ENCODE assay signal across 8 cellular contexts in genomic region chr10:63713191-63714144, GRCh38.
DNase-seq lines count a peak whose midpoint lies in the region; ATAC-seq and TF ChIP-seq lines count a peak whose summit lies in the region.

No MANE protein-coding gene starts in this region.

- no peaks in the 10 kb centered on the region for H3K27me3 Mint-ChIP-seq in activated CD4-positive, alpha-beta T cell treated with anti-CD3 and anti-CD28 coated beads, Interleukin-2, amount 10 ng/mL, durations not matched to agents 24 days and 14 days
- no peaks in the 10 kb centered on the region for H3K27me3 Mint-ChIP-seq in activated CD8-positive, alpha-beta memory T cell treated with anti-CD3 and anti-CD28 coated beads, Interleukin-2, amount 10 ng/mL, durations not matched to agents 7 days and 5 days
- peaks cover 8% of the 10 kb centered on the region for H3K27me3 Mint-ChIP-seq in stimulated activated naive CD8-positive, alpha-beta T cell treated with anti-CD3 and anti-CD28 coated beads, Interleukin-15, amount 100 ng/mL, for 72 hours

- WGBS in psoas muscle, 3 donors, result 49 to 56% (median 54%) methylated on average over 7 of the region's 7 CpGs

- intact Hi-C loops in head of caudate nucleus (cut with DNase I) (no loop called here), psoas muscle (cut with DNase I) (loop anchor here (2.0 to 10.0 kb wide), 7 partner anchors 43 to 496 kb away; partner anchors contain the start of genes JMJD1C (in 2 of the 2) and REEP3 (in 1 of the 2))
- intact Hi-C loops in activated CD4-positive, alpha-beta T cell treated with anti-CD3 and anti-CD28 coated beads, Interleukin-2, amount 10 ng/mL, durations not matched to agents 24 days and 14 days (cut with micrococcal nuclease), result loop anchor here (10.0 kb wide), 2 partner anchors 359 to 1279 kb away; no protein-coding TSS in a partner anchor

- peaks cover 16% of the 10 kb centered on the region for H3K4me1 ChIP-seq in HAP-1
- peaks cover 41% of the 10 kb centered on the region for H3K4me1 ChIP-seq in psoas muscle
- H3K4me1 ChIP-seq in effector memory CD4-positive, alpha-beta T cell (ENCODE audit: control insufficient read depth, insufficient read depth, low read length, poor library complexity, severe bottlenecking), result no peaks in the 10 kb centered on the region

- no peaks in the 10 kb centered on the region for H3K36me3 Mint-ChIP-seq in activated CD4-positive, alpha-beta T cell treated with anti-CD3 and anti-CD28 coated beads, Interleukin-2, amount 10 ng/mL, durations not matched to agents 24 days and 14 days (ENCODE audit: low read depth)
- no peaks in the 10 kb centered on the region for H3K36me3 Mint-ChIP-seq in activated CD8-positive, alpha-beta memory T cell treated with anti-CD3 and anti-CD28 coated beads, Interleukin-2, amount 10 ng/mL, durations not matched to agents 7 days and 5 days

- H3K4me3 ChIP-seq in HAP-1 (no peak overlapping the region), psoas muscle (no peak overlapping the region)
- no peak overlapping the region for H3K4me3 ChIP-seq in effector memory CD4-positive, alpha-beta T cell (ENCODE audit: insufficient read depth, low read depth, low read length, poor library complexity, severe bottlenecking)

- H3K9me3 ChIP-seq in HAP-1 (no peaks in the 10 kb centered on the region), psoas muscle (no peaks in the 10 kb centered on the region)
- no peaks in the 10 kb centered on the region for H3K9me3 ChIP-seq in effector memory CD4-positive, alpha-beta T cell (ENCODE audit: control insufficient read depth, low read length)

- no peak overlapping the region for H3K27ac Mint-ChIP-seq in activated CD4-positive, alpha-beta T cell treated with anti-CD3 and anti-CD28 coated beads, Interleukin-2, amount 10 ng/mL, durations not matched to agents 24 days and 14 days
- no peak overlapping the region for H3K27ac Mint-ChIP-seq in activated CD8-positive, alpha-beta memory T cell treated with anti-CD3 and anti-CD28 coated beads, Interleukin-2, amount 10 ng/mL, durations not matched to agents 7 days and 5 days
- no peak overlapping the region for H3K27ac Mint-ChIP-seq in stimulated activated naive CD8-positive, alpha-beta T cell treated with anti-CD3 and anti-CD28 coated beads, Interleukin-15, amount 100 ng/mL, for 72 hours

- H3K9me3 Mint-ChIP-seq in activated CD4-positive, alpha-beta T cell treated with anti-CD3 and anti-CD28 coated beads, Interleukin-2, amount 10 ng/mL, durations not matched to agents 24 days and 14 days, result no peaks in the 10 kb centered on the region
- H3K9me3 Mint-ChIP-seq in activated CD8-positive, alpha-beta memory T cell treated with anti-CD3 and anti-CD28 coated beads, Interleukin-2, amount 10 ng/mL, durations not matched to agents 7 days and 5 days (ENCODE audit: low read depth), result no peaks in the 10 kb centered on the region
- H3K9me3 Mint-ChIP-seq in stimulated activated naive CD8-positive, alpha-beta T cell treated with anti-CD3 and anti-CD28 coated beads, Interleukin-15, amount 100 ng/mL, for 72 hours, result peaks cover 0 to 4% of the 10 kb centered on the region in 2 donors

- H3K36me3 ChIP-seq in HAP-1 (replicated peaks), result no peaks in the 10 kb centered on the region
- H3K36me3 ChIP-seq in psoas muscle (ENCODE audit: insufficient read depth in 1 of 2, low read depth in 1 of 2), result no peaks in the 10 kb centered on the region
- H3K36me3 ChIP-seq in effector memory CD4-positive, alpha-beta T cell (ENCODE audit: control insufficient read depth, insufficient read depth, low read length), result no peaks in the 10 kb centered on the region

- ATAC-seq in psoas muscle, result no peak
- no peak for ATAC-seq in activated CD8-positive, alpha-beta memory T cell treated with anti-CD3 and anti-CD28 coated beads, Interleukin-2, amount 10 ng/mL, durations not matched to agents 7 days and 5 days
- no peak for ATAC-seq in stimulated activated naive CD8-positive, alpha-beta T cell treated with anti-CD3 and anti-CD28 coated beads, Interleukin-15, amount 100 ng/mL, for 72 hours

- TF ChIP-seq CTCF in psoas muscle (IDR thresholded peaks at IDR 0.05), result no peak

- H3K27ac ChIP-seq in psoas muscle, result peak overlapping the region; percentile 87
- H3K27ac ChIP-seq in effector memory CD4-positive, alpha-beta T cell (ENCODE audit: insufficient read depth, low read length, poor library complexity, severe bottlenecking), result no peak overlapping the region

- H3K27me3 ChIP-seq in HAP-1 (ENCODE audit: low read depth) (peaks cover 10% of the 10 kb centered on the region; the same call in 1 of the 2 replicates), psoas muscle (ENCODE audit: insufficient read depth in 3 of 3, low read length in 2 of 3) (no peaks in the 10 kb centered on the region)
- no peaks in the 10 kb centered on the region for H3K27me3 ChIP-seq in effector memory CD4-positive, alpha-beta T cell (replicated peaks; ENCODE audit: control insufficient read depth, insufficient read depth, low read length, poor library complexity, severe bottlenecking)

- in situ Hi-C loops in HAP-1 (cut with MboI; ENCODE audit: low sequenced_read_pairs) (loop anchor here (10.0 kb wide), 1 partner anchor 499 kb away; no protein-coding TSS in a partner anchor), SK-MEL-5 (cut with HindIII; ENCODE audit: low pct_unique_long_range_greater_than_20kb, low sequenced_read_pairs) (loop anchor here (25.0 kb wide), 1 partner anchor 551 kb away; no protein-coding TSS in a partner anchor)

- no peak overlapping the region for H3K4me3 Mint-ChIP-seq in activated CD4-positive, alpha-beta T cell treated with anti-CD3 and anti-CD28 coated beads, Interleukin-2, amount 10 ng/mL, durations not matched to agents 24 days and 14 days
- H3K4me3 Mint-ChIP-seq in activated CD8-positive, alpha-beta memory T cell treated with anti-CD3 and anti-CD28 coated beads, Interleukin-2, amount 10 ng/mL, durations not matched to agents 7 days and 5 days, result no peak overlapping the region
- no peak overlapping the region for H3K4me3 Mint-ChIP-seq in stimulated activated naive CD8-positive, alpha-beta T cell treated with anti-CD3 and anti-CD28 coated beads, Interleukin-15, amount 100 ng/mL, for 72 hours

- CTCF ChIA-PET in activated CD8-positive, alpha-beta memory T cell treated with anti-CD3 and anti-CD28 coated beads, Interleukin-2, amount 10 ng/mL, durations not matched to agents 7 days and 5 days (lab: Charles Lee), result interaction anchor here (0.6 to 1.3 kb wide), 2 partner anchors 488 to 546 kb away, joined by 3 read pairs; no protein-coding TSS in a partner anchor

- peaks cover 5% of the 10 kb centered on the region for H3K4me1 Mint-ChIP-seq in activated CD4-positive, alpha-beta T cell treated with anti-CD3 and anti-CD28 coated beads, Interleukin-2, amount 10 ng/mL, durations not matched to agents 24 days and 14 days
- H3K4me1 Mint-ChIP-seq in activated CD8-positive, alpha-beta memory T cell treated with anti-CD3 and anti-CD28 coated beads, Interleukin-2, amount 10 ng/mL, durations not matched to agents 7 days and 5 days, result peaks cover 6% of the 10 kb centered on the region
- H3K4me1 Mint-ChIP-seq in stimulated activated naive CD8-positive, alpha-beta T cell treated with anti-CD3 and anti-CD28 coated beads, Interleukin-15, amount 100 ng/mL, for 72 hours, result peaks cover 34% of the 10 kb centered on the region

- DNase-seq in HAP-1 (ENCODE audit: low spot score in 2 of 2) (peak; percentile 93 to 96), SK-MEL-5 (ENCODE audit: low read depth, low spot score) (peak; percentile 82), head of caudate nucleus (peak in 32 of 42 donors; percentile 12 to 73 (median 40)), psoas muscle (peak; percentile 60 to 84)
- no peak for DNase-seq in activated CD4-positive, alpha-beta T cell treated with anti-CD3 and anti-CD28 coated beads, Interleukin-2, amount 10 ng/mL, durations not matched to agents 24 days and 14 days
- DNase-seq in activated CD8-positive, alpha-beta memory T cell treated with anti-CD3 and anti-CD28 coated beads, Interleukin-2, amount 10 ng/mL, durations not matched to agents 7 days and 5 days, result no peak
- no peak for DNase-seq in stimulated activated naive CD8-positive, alpha-beta T cell treated with anti-CD3 and anti-CD28 coated beads, Interleukin-15, amount 100 ng/mL, for 72 hours
- DNase-seq in effector memory CD4-positive, alpha-beta T cell, result no peak

Comparison
In these comparisons a context has a peak if more than half of its experiments do, and no peak if none do; other contexts are left out.
1. DNase-seq: peak in HAP-1 (2 of 2), SK-MEL-5 (single experiment), head of caudate nucleus (32 of 42) and psoas muscle (2 of 2); none in activated CD4-positive, alpha-beta T cell treated with anti-CD3 and anti-CD28 coated beads, Interleukin-2, amount 10 ng/mL, durations not matched to agents 24 days and 14 days (single experiment), activated CD8-positive, alpha-beta memory T cell treated with anti-CD3 and anti-CD28 coated beads, Interleukin-2, amount 10 ng/mL, durations not matched to agents 7 days and 5 days (single experiment), stimulated activated naive CD8-positive, alpha-beta T cell treated with anti-CD3 and anti-CD28 coated beads, Interleukin-15, amount 100 ng/mL, for 72 hours (0 of 2) and effector memory CD4-positive, alpha-beta T cell (0 of 3).